34 cellular contexts compared by ENCODE assay signal in the genomic region with DNA sequence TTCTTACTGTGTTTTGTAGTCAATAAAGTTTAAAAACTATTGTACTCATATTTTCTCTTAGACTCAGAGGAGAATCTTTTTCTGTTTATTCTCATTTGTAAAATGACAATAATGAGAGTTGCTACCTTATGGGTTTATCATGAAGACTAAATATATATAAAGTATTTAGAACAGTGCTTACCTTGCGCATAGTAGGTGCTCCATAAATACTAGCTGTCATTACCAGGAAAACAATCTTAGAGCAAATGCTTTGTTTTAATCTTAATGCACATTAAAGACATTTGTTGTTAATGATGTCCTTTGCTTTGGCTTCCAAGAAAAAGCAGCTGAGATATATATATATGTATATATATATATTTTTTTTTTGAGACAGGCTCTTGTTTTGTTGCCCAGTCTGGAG.
"Had no signal": no experiment of that assay in that cellular context is flagged by ENCODE, and none has a peak within 500 bp of the region (broad histone marks: within the 10 kb centered on the region; RNA-seq: fewer than 3 reads in every experiment).

No MANE protein-coding gene starts in this region.

- H3K9me3 ChIP-seq: MG63 had no signal

- DNase-seq: Karpas-422, Kasumi-1, MG63, MM.1S, MV-4-11, NCI-H1048, NCI-H1092, NCI-H1092 treated with DMSO at 0.1 percent for 48 hours, NCI-H1105, NCI-H1105 treated with DMSO at 0.1 percent for 48 hours, NCI-H1417, NCI-H1417 treated with DMSO at 0.1 percent for 48 hours, NCI-H1436, NCI-H1436 treated with DMSO at 0.1 percent for 48 hours, NCI-H146, NCI-H1694, NCI-H1694 treated with DMSO at 0.1 percent for 48 hours, NCI-H187, NCI-H187 treated with DMSO at 0.1 percent for 48 hours, NCI-H1930, NCI-H2029, NCI-H2029 treated with DMSO at 0.1 percent for 48 hours, NCI-H2081, NCI-H2081 treated with DMSO at 0.1 percent for 48 hours, NCI-H2107, NCI-H2171, NCI-H2171 treated with DMSO at 0.1 percent for 48 hours, NCI-H2227 treated with DMSO at 0.1 percent for 48 hours, NCI-H226, NCI-H345, NCI-H446, NCI-H446 treated with DMSO at 0.1 percent for 48 hours, NCI-H510A, NCI-H510A treated with DMSO at 0.1 percent for 48 hours had no signal

- H3K27me3 ChIP-seq: MG63 had no signal

- H3K4me3 ChIP-seq: MG63 had no signal
